8 cellular contexts compared by ENCODE assay signal in genomic region chr2:218322756-218323525, GRCh38. TPM values are rescaled to one million over a fixed set of nuclear protein-coding genes. Genes with fewer than 3 reads are reported as not detected.
A peak's percentile ranks its signal among the peaks of the same experiment; 100 is the strongest.
DNase-seq lines count a peak whose midpoint lies in the region; ATAC-seq, FAIRE-seq and TF ChIP-seq lines count a peak whose summit lies in the region.

No MANE protein-coding gene starts in this region.

- FAIRE-seq in pancreas (lab: Jason Lieb, UNC) = no peak

- peak; percentile 78 for DNase-seq in EH (ENCODE audit: low read depth)
- DNase-seq in GM23338 (ENCODE audit: low spot score) = peak; percentile 96
- peak; percentile 77 for DNase-seq in LHCN-M2 (ENCODE audit: low read depth)
- peak; percentile 80 to 88 for DNase-seq in SJSA1 (ENCODE audit: low read depth in 1 of 2, low spot score in 2 of 2)
- peak; percentile 60 for DNase-seq in activated naive CD8-positive, alpha-beta T cell treated with anti-CD3 and anti-CD28 coated beads for 36 hours
- peak; percentile 84 for DNase-seq in Right ventricle myocardium superior
- peak; percentile 72 to 90 (median 83) for DNase-seq in pancreas
- peak; percentile 93 for DNase-seq in upper lobe of right lung

- peaks cover 13% of the 10 kb centered on the region for H3K27me3 Mint-ChIP-seq in GM23338 (ENCODE audit: insufficient read depth, low read depth, poor library complexity)
- H3K27me3 Mint-ChIP-seq in activated naive CD8-positive, alpha-beta T cell treated with anti-CD3 and anti-CD28 coated beads for 36 hours = peaks cover 8% of the 10 kb centered on the region

- H3K36me3 Mint-ChIP-seq in GM23338 (ENCODE audit: low read depth) = no peaks in the 10 kb centered on the region
- H3K36me3 Mint-ChIP-seq in activated naive CD8-positive, alpha-beta T cell treated with anti-CD3 and anti-CD28 coated beads for 36 hours = no peaks in the 10 kb centered on the region

- H3K9me2 ChIP-seq in GM23338 (ENCODE audit: insufficient read depth) = no peaks in the 10 kb centered on the region

- no peaks in the 10 kb centered on the region for H3K27me3 ChIP-seq in GM23338 (ENCODE audit: insufficient read depth)
- H3K27me3 ChIP-seq in SJSA1 (replicated peaks) = no peaks in the 10 kb centered on the region
- no peaks in the 10 kb centered on the region for H3K27me3 ChIP-seq in pancreas
- H3K27me3 ChIP-seq in upper lobe of right lung = no peaks in the 10 kb centered on the region

- H3K4me1 Mint-ChIP-seq in GM23338 = peaks cover 50% of the 10 kb centered on the region
- H3K4me1 Mint-ChIP-seq in activated naive CD8-positive, alpha-beta T cell treated with anti-CD3 and anti-CD28 coated beads for 36 hours = peaks cover 35% of the 10 kb centered on the region

- H3K4me2 ChIP-seq in GM23338 = peak overlapping the region; percentile 95

- no peaks in the 10 kb centered on the region for H3K79me2 ChIP-seq in GM23338 (replicated peaks; ENCODE audit: insufficient read depth)

- no peaks in the 10 kb centered on the region for H3K36me3 ChIP-seq in GM23338 (ENCODE audit: insufficient read depth)
- no peaks in the 10 kb centered on the region for H3K36me3 ChIP-seq in SJSA1
- H3K36me3 ChIP-seq in pancreas = no peaks in the 10 kb centered on the region
- no peaks in the 10 kb centered on the region for H3K36me3 ChIP-seq in upper lobe of right lung

- peak overlapping the region; percentile 86 for H2AFZ ChIP-seq in GM23338

- ATAC-seq in GM23338 (peak; percentile 80), Right ventricle myocardium superior (ENCODE audit: poor library complexity) (peak; percentile 93), pancreas (peak; percentile 81 to 84 (median 83)), upper lobe of right lung (peak; percentile 88)

- peak overlapping the region; percentile 91 for H3K27ac Mint-ChIP-seq in GM23338
- peak overlapping the region; percentile 19 for H3K27ac Mint-ChIP-seq in activated naive CD8-positive, alpha-beta T cell treated with anti-CD3 and anti-CD28 coated beads for 36 hours

- H3K9me3 ChIP-seq in SJSA1 (replicated peaks) (no peaks in the 10 kb centered on the region; the same call in 1 of the 2 replicates), pancreas (no peaks in the 10 kb centered on the region), upper lobe of right lung (no peaks in the 10 kb centered on the region)

- H3K27ac ChIP-seq in GM23338 (ENCODE audit: low read depth) = 0 out of 2 replicates have a peak overlapping the region, but pooled peaks have one; percentile 28
- peak overlapping the region; percentile 34; the same call in 1 of the 2 replicates for H3K27ac ChIP-seq in SJSA1
- peak overlapping the region; percentile 60 to 90 (median 74) for H3K27ac ChIP-seq in pancreas
- peak overlapping the region; percentile 82 for H3K27ac ChIP-seq in upper lobe of right lung

- intact Hi-C loops in Right ventricle myocardium superior (cut with DNase I) (no loop called here), pancreas (cut with DNase I) (no loop called here), upper lobe of right lung (cut with DNase I) (no loop called here)

- H3K4me3 ChIP-seq in GM23338 (peak overlapping the region; percentile 81), SJSA1 (peak overlapping the region; percentile 67), pancreas (peak overlapping the region; percentile 56 to 83 (median 64)), upper lobe of right lung (peak overlapping the region; percentile 71)

- H4K20me1 ChIP-seq in GM23338 (replicated peaks; ENCODE audit: insufficient read depth) = no peaks in the 10 kb centered on the region; the same call in 1 of the 2 replicates

- WGBS in pancreas, 2 donors = 1% methylated on average over 52 to 69 of the region's 69 CpGs

- H3F3A ChIP-seq in GM23338 (replicated peaks; ENCODE audit: low read depth) = 0 out of 2 replicates have a peak, but pooled peaks cover 8% of the 10 kb centered on the region

- TF ChIP-seq CTCF in GM23338 (conservative IDR thresholded peaks at IDR 0.05; ENCODE audit: low read depth in 2 of 2) = no peak
- TF ChIP-seq CTCF in pancreas (IDR thresholded peaks at IDR 0.05) = no peak
- TF ChIP-seq CTCF in upper lobe of right lung (IDR thresholded peaks at IDR 0.05) = no peak

- H3K4me1 ChIP-seq in GM23338 (ENCODE audit: insufficient read depth) = peaks cover 37% of the 10 kb centered on the region
- H3K4me1 ChIP-seq in SJSA1 (replicated peaks) = peaks cover 21% of the 10 kb centered on the region
- peaks cover 0 to 9% (median 0%) of the 10 kb centered on the region in 3 donors for H3K4me1 ChIP-seq in pancreas
- H3K4me1 ChIP-seq in upper lobe of right lung = peaks cover 34% of the 10 kb centered on the region

- peak overlapping the region; percentile 93 for H3K4me3 Mint-ChIP-seq in GM23338
- H3K4me3 Mint-ChIP-seq in activated naive CD8-positive, alpha-beta T cell treated with anti-CD3 and anti-CD28 coated beads for 36 hours = peak overlapping the region; percentile 86

- no peaks in the 10 kb centered on the region for H3K9me3 Mint-ChIP-seq in GM23338
- no peaks in the 10 kb centered on the region for H3K9me3 Mint-ChIP-seq in activated naive CD8-positive, alpha-beta T cell treated with anti-CD3 and anti-CD28 coated beads for 36 hours

TF ChIP-seq in GM23338, 12 proteins besides CTCF, POLR2A, EP300 and RAD21 (continues in another document):
- TF ChIP-seq POLR2AphosphoS5 (IDR thresholded peaks at IDR 0.05; ENCODE audit: low read depth) = peak; percentile 71

RNA-seq across cellular contexts. Expression of gene TMBIM1, which starts 30.6 kb away (rescaled TPM):
- 16.5 and 20.8 TPM in 2 replicates for total RNA-seq in GM23338 (2014; rRNA removed; shearing (Covaris generic))
- 9.5 and 12.0 TPM in 2 replicates for polyA plus RNA-seq in GM23338 (2016; fragmentation: Nextera tagmentation; extraction: Ambion mirVana)
- total RNA-seq in LHCN-M2 (2014; rRNA removed) = 148 and 158 TPM in 2 replicates
- 192 TPM for polyA plus RNA-seq in LHCN-M2 (2012)
- 76.0 and 86.5 TPM in 2 replicates for total RNA-seq in SJSA1 (2014; rRNA removed; shearing (Covaris generic))
- total RNA-seq in activated naive CD8-positive, alpha-beta T cell treated with anti-CD3 and anti-CD28 coated beads for 36 hours = 10 to 100 TPM; 47.5 to 52.2 TPM
- total RNA-seq in Right ventricle myocardium superior = 117 TPM
- 100 to 1,000 TPM; 147 to 196 (median 170) TPM for total RNA-seq in pancreas
- 10 to 100 TPM; 56.6 to 84.1 TPM for polyA plus RNA-seq in pancreas
- total RNA-seq in upper lobe of right lung = 281 TPM

RNA-seq across cellular contexts. Expression of gene CATIP, which starts 33.7 kb away (rescaled TPM):
- not detected in 2 replicates for total RNA-seq in GM23338 (2014; rRNA removed; shearing (Covaris generic))
- polyA plus RNA-seq in GM23338 (2016; fragmentation: Nextera tagmentation; extraction: Ambion mirVana) (0.15 and 0.23 TPM in 2 replicates), pancreas (1 to 10 TPM; 4.5 to 7.3 TPM)
- total RNA-seq in LHCN-M2 (2014; rRNA removed) (not detected in 2 replicates), Right ventricle myocardium superior (not detected), pancreas (1 to 10 TPM in 3 of 6 donors, under 1 TPM in 3; 0.64 to 2.7 (median 1.0) TPM), upper lobe of right lung (0.64 TPM)
- not detected for polyA plus RNA-seq in LHCN-M2 (2012)
- not detected in 2 replicates for total RNA-seq in SJSA1 (2014; rRNA removed; shearing (Covaris generic))
- not detected for total RNA-seq in activated naive CD8-positive, alpha-beta T cell treated with anti-CD3 and anti-CD28 coated beads for 36 hours

RNA-seq across cellular contexts. Expression of gene PNKD, which starts 52.6 kb away (rescaled TPM):
- 28.2 and 36.0 TPM in 2 replicates for total RNA-seq in GM23338 (2014; rRNA removed; shearing (Covaris generic))
- 77.7 and 83.3 TPM in 2 replicates for polyA plus RNA-seq in GM23338 (2016; fragmentation: Nextera tagmentation; extraction: Ambion mirVana)
- total RNA-seq in LHCN-M2 (2014; rRNA removed) = 39.6 and 54.2 TPM in 2 replicates
- 117 TPM for polyA plus RNA-seq in LHCN-M2 (2012)
- 57.7 and 63.2 TPM in 2 replicates for total RNA-seq in SJSA1 (2014; rRNA removed; shearing (Covaris generic))
- 10 to 100 TPM; 23.6 to 25.1 TPM for total RNA-seq in activated naive CD8-positive, alpha-beta T cell treated with anti-CD3 and anti-CD28 coated beads for 36 hours
- 72.9 TPM for total RNA-seq in Right ventricle myocardium superior
- 10 to 100 TPM; 17.2 to 32.2 (median 21.4) TPM for total RNA-seq in pancreas
- 10 to 100 TPM; 48.9 to 89.1 TPM for polyA plus RNA-seq in pancreas
- total RNA-seq in upper lobe of right lung = 65.4 TPM

RNA-seq across cellular contexts. Expression of gene AAMP, which starts 53.0 kb away (rescaled TPM):
- total RNA-seq in GM23338 (2014; rRNA removed; shearing (Covaris generic)) = 157 and 203 TPM in 2 replicates
- polyA plus RNA-seq in GM23338 (2016; fragmentation: Nextera tagmentation; extraction: Ambion mirVana) (77.8 and 90.8 TPM in 2 replicates), pancreas (10 to 100 TPM; 46.8 to 85.5 TPM)
- total RNA-seq in LHCN-M2 (2014; rRNA removed) (168 and 170 TPM in 2 replicates), Right ventricle myocardium superior (48.4 TPM), pancreas (10 to 100 TPM; 34.0 to 51.8 (median 39.8) TPM), upper lobe of right lung (55.9 TPM)
- 96.2 TPM for polyA plus RNA-seq in LHCN-M2 (2012)
- total RNA-seq in SJSA1 (2014; rRNA removed; shearing (Covaris generic)) = 184 and 231 TPM in 2 replicates
- 10 to 100 TPM; 94.6 to 97.7 TPM for total RNA-seq in activated naive CD8-positive, alpha-beta T cell treated with anti-CD3 and anti-CD28 coated beads for 36 hours

RNA-seq across cellular contexts. Expression of gene SLC11A1, which starts 59.1 kb away (rescaled TPM):
- total RNA-seq in GM23338 (2014; rRNA removed; shearing (Covaris generic)) = 0.89 TPM in 1 of 2 replicates, not detected in the other
- polyA plus RNA-seq in GM23338 (2016; fragmentation: Nextera tagmentation; extraction: Ambion mirVana) (0.16 and 0.31 TPM in 2 replicates), pancreas (1 to 10 TPM; 3.9 to 6.4 TPM)
- total RNA-seq in LHCN-M2 (2014; rRNA removed) (0.11 and 0.13 TPM in 2 replicates), Right ventricle myocardium superior (4.4 TPM), pancreas (10 to 100 TPM in 2 of 6 donors, 1 to 10 TPM in 3, under 1 TPM in 1; 0.51 to 16.2 (median 5.6) TPM), upper lobe of right lung (302 TPM)
- 0.17 TPM for polyA plus RNA-seq in LHCN-M2 (2012)
- 0.05 TPM in 1 of 2 replicates, not detected in the other for total RNA-seq in SJSA1 (2014; rRNA removed; shearing (Covaris generic))
- under 1 TPM; 0.08 TPM for total RNA-seq in activated naive CD8-positive, alpha-beta T cell treated with anti-CD3 and anti-CD28 coated beads for 36 hours

Comparison
In these comparisons a context has a peak if more than half of its experiments do, and no peak if none do; other contexts are left out.
1. Peak in every context shown above with its lines: DNase-seq, ATAC-seq, H3K4me3 ChIP-seq and H3K27ac ChIP-seq.
2. H3K27ac ChIP-seq: peak in every context shown above with its lines; median percentile 82 in upper lobe of right lung; 74 in pancreas; 34 in SJSA1; 28 in GM23338.